Comparison of ENCODE assay signal across 11 cellular contexts in the genomic region with DNA sequence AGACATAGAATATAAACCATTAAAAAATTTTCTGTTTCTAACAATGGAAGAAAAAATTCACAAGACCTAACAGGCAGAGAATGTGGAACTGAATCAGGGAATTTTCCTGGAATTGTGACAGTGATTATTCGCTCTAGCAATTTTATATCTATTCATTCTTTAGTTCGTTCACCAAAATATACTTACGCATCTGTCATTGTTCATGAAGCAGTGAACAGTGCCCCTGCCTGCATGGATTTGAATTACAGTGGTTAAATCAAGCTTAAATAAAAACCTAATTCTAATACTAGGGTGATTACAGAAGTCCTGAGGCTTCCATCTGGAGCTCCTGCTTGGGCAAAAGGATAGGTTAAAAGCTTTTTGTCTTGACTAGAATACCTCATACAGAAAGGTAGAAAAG. TPM values are rescaled to one million over a fixed set of nuclear protein-coding genes. Genes with fewer than 3 reads are reported as not detected.
DNase-seq lines count a peak whose midpoint lies in the region; ATAC-seq, FAIRE-seq and TF ChIP-seq lines count a peak whose summit lies in the region.
"Had no signal": no experiment of that assay in that cellular context is flagged by ENCODE, and none has a peak within 500 bp of the region (broad histone marks: within the 10 kb centered on the region; RNA-seq: fewer than 3 reads in every experiment).

No MANE protein-coding gene starts in this region.

- POLR2A ChIA-PET in endothelial cell of umbilical vein (lab: Charles Lee): interaction anchor here (0.6 kb wide), 1 partner anchor 112 kb away, joined by 3 read pairs; no protein-coding TSS in a partner anchor

- H4K20me1 ChIP-seq in OCI-LY1 (ENCODE audit: insufficient read depth, low read length): no peaks in the 10 kb centered on the region
- no peaks in the 10 kb centered on the region for H4K20me1 ChIP-seq in endothelial cell of umbilical vein (replicated peaks; ENCODE audit: control insufficient read depth, extremely low read depth, insufficient read depth, low read length)

- BruUV-seq in endothelial cell of umbilical vein (replicated peaks; lab: Mats Ljungman, UMichigan): no TSS peak

- H3K9me1 ChIP-seq in endothelial cell of umbilical vein (replicated peaks; ENCODE audit: control insufficient read depth, extremely low read depth, insufficient read depth, low read length): no peaks in the 10 kb centered on the region

- H3F3A ChIP-seq in OCI-LY1 (ENCODE audit: insufficient read depth, low read length): no peaks in the 10 kb centered on the region

- no peak overlapping the region for H3K4me3 ChIP-seq in OCI-LY1 (ENCODE audit: low read depth, low read length, poor library complexity, severe bottlenecking)
- H3K4me3 ChIP-seq in endothelial cell of umbilical vein (replicated peaks in 1 of 3; ENCODE audit: insufficient read depth in 1 of 3, low read depth in 1 of 3, low read length in 3 of 3): no peak overlapping the region
- H3K4me3 ChIP-seq: suprapubic skin had no signal

- ATAC-seq in HG02852 (IDR thresholded peaks at IDR 0.05; ENCODE audit: unreplicated experiment): no peak
- ATAC-seq: T-helper 17 cell had no signal

- H3K9me2 ChIP-seq in OCI-LY1 (ENCODE audit: low read depth, low read length): no peaks in the 10 kb centered on the region

- H3K36me3 ChIP-seq in OCI-LY1 (ENCODE audit: insufficient read depth, low read length) (no peaks in the 10 kb centered on the region), endothelial cell of umbilical vein (ENCODE audit: control insufficient read depth in 2 of 2, extremely low read depth in 1 of 2, insufficient read depth in 2 of 2, low read length in 2 of 2) (no peaks in the 10 kb centered on the region)
- H3K36me3 ChIP-seq: suprapubic skin had no signal

- H3K4me1 ChIP-seq in OCI-LY1 (ENCODE audit: insufficient read depth, low read length, severe bottlenecking): no peaks in the 10 kb centered on the region
- H3K4me1 ChIP-seq in endothelial cell of umbilical vein (ENCODE audit: control insufficient read depth, extremely low read depth, insufficient read depth, low read length): peaks cover 13% of the 10 kb centered on the region

- H3K27ac Mint-ChIP-seq in T-helper 2 cell treated with Interferon-gamma antibody and Interleukin-4, amounts not matched to agents 5 μg/mL and 100 μg/mL, for 36 hours: no peak overlapping the region
- H3K27ac Mint-ChIP-seq: T-helper 17 cell had no signal

- dilution Hi-C loops in endothelial cell of umbilical vein (cut with MboI; ENCODE audit: extremely low pct_ligation_motif_present, low sequenced_read_pairs): no loop called here

- no peaks in the 10 kb centered on the region for H3K4me1 Mint-ChIP-seq in T-helper 2 cell treated with Interferon-gamma antibody and Interleukin-4, amounts not matched to agents 5 μg/mL and 100 μg/mL, for 36 hours (ENCODE audit: low read depth)
- H3K4me1 Mint-ChIP-seq: central memory CD8-positive, alpha-beta T cell; T-helper 17 cell had no signal

- no peaks in the 10 kb centered on the region for H3K27me3 Mint-ChIP-seq in T-helper 2 cell treated with Interferon-gamma antibody and Interleukin-4, amounts not matched to agents 5 μg/mL and 100 μg/mL, for 36 hours (ENCODE audit: low read depth)

- FAIRE-seq in endothelial cell of umbilical vein (lab: Jason Lieb, UNC): no peak

- H3K4me2 ChIP-seq in OCI-LY1 (ENCODE audit: low read length) (no peak overlapping the region), endothelial cell of umbilical vein (ENCODE audit: insufficient read depth, low read length) (no peak overlapping the region)

- H2AFZ ChIP-seq in OCI-LY1 (ENCODE audit: low read length) (no peak overlapping the region), endothelial cell of umbilical vein (ENCODE audit: low read depth, low read length) (no peak overlapping the region)

- CTCF ChIA-PET in endothelial cell of umbilical vein (lab: Charles Lee): interaction anchor here (0.6 to 2.1 kb wide), 15 partner anchors 11 to 341 kb away, joined by 3 to 23 read pairs (median 4); a partner anchor contains a TSS

- no peak overlapping the region for H3K9ac ChIP-seq in OCI-LY1 (ENCODE audit: low read length)
- no peak overlapping the region for H3K9ac ChIP-seq in endothelial cell of umbilical vein (replicated peaks; ENCODE audit: extremely low read depth, insufficient read depth, low read length)

- no peak for TF ChIP-seq POLR2A in endothelial cell of umbilical vein (IDR thresholded peaks at IDR 0.05; ENCODE audit: low read depth, low read length)

- H3K9me3 Mint-ChIP-seq in T-helper 2 cell treated with Interferon-gamma antibody and Interleukin-4, amounts not matched to agents 5 μg/mL and 100 μg/mL, for 36 hours: no peaks in the 10 kb centered on the region

- no peaks in the 10 kb centered on the region for H3K36me3 Mint-ChIP-seq in T-helper 2 cell treated with Interferon-gamma antibody and Interleukin-4, amounts not matched to agents 5 μg/mL and 100 μg/mL, for 36 hours (ENCODE audit: low read depth)

- no peak overlapping the region for H3K27ac ChIP-seq in OCI-LY1 (ENCODE audit: low read depth, low read length, poor library complexity, severe bottlenecking)
- no peak overlapping the region for H3K27ac ChIP-seq in endothelial cell of umbilical vein (ENCODE audit: insufficient read depth, low read depth, low read length)
- H3K27ac ChIP-seq: suprapubic skin had no signal

- no peak overlapping the region for H3K4me3 Mint-ChIP-seq in T-helper 2 cell treated with Interferon-gamma antibody and Interleukin-4, amounts not matched to agents 5 μg/mL and 100 μg/mL, for 36 hours
- H3K4me3 Mint-ChIP-seq: central memory CD8-positive, alpha-beta T cell; T-helper 17 cell had no signal

- intact Hi-C loops in endothelial cell of umbilical vein (cut with micrococcal nuclease): loop anchor here (5.0 kb wide), 1 partner anchor 44 kb away; no protein-coding TSS in a partner anchor

- H3K27me3 ChIP-seq in OCI-LY1 (ENCODE audit: insufficient read depth, low read length): no peaks in the 10 kb centered on the region
- no peaks in the 10 kb centered on the region for H3K27me3 ChIP-seq in endothelial cell of umbilical vein (ENCODE audit: control insufficient read depth in 2 of 2, insufficient read depth in 2 of 2, low read length in 2 of 2)
- H3K27me3 ChIP-seq: suprapubic skin had no signal

- peak; percentile 18; the same call in 1 of the 3 replicates for TF ChIP-seq CTCF in GM12872 (IDR thresholded peaks at IDR 0.05; ENCODE audit: insufficient read depth, low read depth, low read length)
- peak; percentile 47; the same call in 1 of the 2 replicates for TF ChIP-seq CTCF in OCI-LY1 (IDR thresholded peaks at IDR 0.05; ENCODE audit: low read length)
- peak; percentile 19 to 24 for TF ChIP-seq CTCF in endothelial cell of umbilical vein (IDR thresholded peaks at IDR 0.05; ENCODE audit: extremely low read depth in 1 of 2, insufficient read depth in 1 of 2, low read depth in 1 of 2, low read length in 2 of 2)

- DNase-seq in endothelial cell of umbilical vein (ENCODE audit: low read depth, low spot score): no peak
- peak; percentile 68 for DNase-seq in pons (ENCODE audit: low spot score)
- DNase-seq in T-helper 2 cell treated with Interferon-gamma antibody and Interleukin-4, amounts not matched to agents 5 μg/mL and 100 μg/mL, for 36 hours (ENCODE audit: low spot score): no peak
- no peak for DNase-seq in HPDE6-E6E7 (ENCODE audit: extremely low spot score)
- DNase-seq in foreskin melanocyte: no peak
- DNase-seq: T-helper 17 cell had no signal

- H3K79me2 ChIP-seq in OCI-LY1 (ENCODE audit: insufficient read depth, low read length): no peaks in the 10 kb centered on the region
- no peaks in the 10 kb centered on the region for H3K79me2 ChIP-seq in endothelial cell of umbilical vein (ENCODE audit: control insufficient read depth, insufficient read depth, low read length)

- no peaks in the 10 kb centered on the region for H3K9me3 ChIP-seq in OCI-LY1 (ENCODE audit: low read length)
- H3K9me3 ChIP-seq in endothelial cell of umbilical vein (replicated peaks; ENCODE audit: control insufficient read depth, insufficient read depth, low read length): no peaks in the 10 kb centered on the region
- H3K9me3 ChIP-seq: suprapubic skin had no signal

TF ChIP-seq in endothelial cell of umbilical vein, 7 proteins besides CTCF, POLR2A, EP300 and RAD21:
- TF ChIP-seq POLR2AphosphoS5 (IDR thresholded peaks at IDR 0.05; ENCODE audit: insufficient read depth, low read depth, low read length) (no peak), GATA2 (IDR thresholded peaks at IDR 0.05; ENCODE audit: insufficient read depth, insufficient read length, low read depth, low read length) (no peak), FOS (IDR thresholded peaks at IDR 0.05; ENCODE audit: borderline replicate concordance, insufficient read depth, low read length) (no peak), JUN (IDR thresholded peaks at IDR 0.05; ENCODE audit: borderline replicate concordance, insufficient read depth, insufficient read length, low read depth) (no peak), EZH2 (IDR thresholded peaks at IDR 0.05; ENCODE audit: borderline replicate concordance, low read depth, low read length, severe bottlenecking) (no peak), MYC (IDR thresholded peaks at IDR 0.05; ENCODE audit: low read depth, low read length) (no peak)
- TF ChIP-seq, protein P1, sequence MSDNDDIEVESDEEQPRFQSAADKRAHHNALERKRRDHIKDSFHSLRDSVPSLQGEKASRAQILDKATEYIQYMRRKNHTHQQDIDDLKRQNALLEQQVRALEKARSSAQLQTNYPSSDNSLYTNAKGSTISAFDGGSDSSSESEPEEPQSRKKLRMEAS (IDR thresholded peaks at IDR 0.05; ENCODE audit: insufficient read depth, insufficient read length): no peak

RNA-seq across cellular contexts. Expression of a gene that starts 48.6 kb away (rescaled TPM):
- total RNA-seq in endothelial cell of umbilical vein: 0.60 and 1.7 TPM in 2 replicates
- polyA plus RNA-seq in endothelial cell of umbilical vein: 0.89 and 0.99 TPM in 2 replicates
- polyA plus RNA-seq in endothelial cell of umbilical vein (2011; cell fraction: cytosol; rRNA removed): 0.52 and 0.59 TPM in 2 replicates
- 4.8 TPM in 2 replicates for polyA plus RNA-seq in endothelial cell of umbilical vein (2011; cell fraction: nucleus; rRNA removed)
- polyA plus RNA-seq in endothelial cell of umbilical vein (2012): 0.78 and 3.0 TPM in 2 replicates
- 1.5 and 3.3 TPM in 2 replicates for polyA minus RNA-seq in endothelial cell of umbilical vein
- polyA minus RNA-seq in endothelial cell of umbilical vein (2011; cell fraction: cytosol; rRNA and poly(A)+ RNA removed): 0.31 TPM
- 3.1 and 6.2 TPM in 2 replicates for polyA minus RNA-seq in endothelial cell of umbilical vein (2011; cell fraction: nucleus; rRNA and poly(A)+ RNA removed)
- total RNA-seq: T-helper 17 cell had no signal
